In the genomic region with DNA sequence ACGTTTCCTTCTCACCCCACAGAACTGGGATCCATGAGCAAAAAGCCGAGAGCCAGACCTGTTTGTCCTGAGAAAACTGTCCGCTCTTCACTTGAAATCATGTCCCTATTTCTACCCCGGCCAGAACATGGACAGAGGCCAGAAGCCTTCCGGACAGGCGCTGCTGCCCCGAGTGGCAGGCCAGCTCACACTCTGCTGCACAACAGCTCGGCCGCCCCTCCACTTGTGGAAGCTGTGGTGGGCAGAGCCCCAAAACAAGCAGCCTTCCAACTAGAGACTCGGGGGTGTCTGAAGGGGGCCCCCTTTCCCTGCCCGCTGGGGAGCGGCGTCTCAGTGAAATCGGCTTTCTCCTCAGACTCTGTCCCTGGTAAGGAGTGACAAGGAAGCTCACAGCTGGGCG, we compare ENCODE assay signal across 17 cellular contexts. TPM values are rescaled to one million over a fixed set of nuclear protein-coding genes. Genes with fewer than 3 reads are reported as not detected.
DNase-seq lines count a peak whose midpoint lies in the region; ATAC-seq and TF ChIP-seq lines count a peak whose summit lies in the region.
"Had no signal": no experiment of that assay in that cellular context is flagged by ENCODE, and none has a peak within 500 bp of the region (broad histone marks: within the 10 kb centered on the region; RNA-seq: fewer than 3 reads in every experiment).

No MANE protein-coding gene starts in this region.

- no peaks in the 10 kb centered on the region for H3K9me3 Mint-ChIP-seq in CD4-positive, alpha-beta memory T cell
- H3K9me3 Mint-ChIP-seq in activated T-helper 1 cell treated with anti-CD3 and anti-CD28 coated beads, Interleukin-12 subunit alpha, Interleukin-12 subunit beta, Interleukin-2, Interleukin-4 antibody, amounts not matched to agents 30 ng/mL and 10 ng/mL and 1 ng/mL, durations not matched to agents 14 hours and 24 hours and 36 hours = no peaks in the 10 kb centered on the region

- ATAC-seq in GM21381 (IDR thresholded peaks at IDR 0.05; ENCODE audit: unreplicated experiment) = no peak

- CTCF ChIA-PET in CD4-positive, alpha-beta memory T cell (lab: Charles Lee; ENCODE audit: partially characterized antibody) = interaction anchor here (1.0 to 1.2 kb wide), 3 partner anchors 9 to 45 kb away, joined by 3 read pairs; no protein-coding TSS in a partner anchor

- H3K27ac Mint-ChIP-seq in CD4-positive, alpha-beta memory T cell = peak overlapping the region in 5 of 7 donors; percentile 17 to 85 (median 72)
- H3K27ac Mint-ChIP-seq in activated T-helper 1 cell treated with anti-CD3 and anti-CD28 coated beads, Interleukin-12 subunit alpha, Interleukin-12 subunit beta, Interleukin-2, Interleukin-4 antibody, amounts not matched to agents 30 ng/mL and 10 ng/mL and 1 ng/mL, durations not matched to agents 14 hours and 24 hours and 36 hours = peak overlapping the region; percentile 45

- 76 to 81% methylated on average over 3 to 15 of the region's 15 CpGs for WGBS in transverse colon (ENCODE audit: low coverage in 1 of 2), 2 donors

- in situ Hi-C loops in transverse colon (cut with MboI; ENCODE audit: low pct_ligation_motif_present in 1 of 4, low pct_unique_long_range_greater_than_20kb in 1 of 4, low sequenced_read_pairs in 3 of 4) = loop anchor here in 1 of 4 donors (10.0 to 25.0 kb wide), 2 partner anchors 161 to 289 kb away; partner anchors contain the start of gene CCDC86

- no peak for TF ChIP-seq CTCF in transverse colon (IDR thresholded peaks at IDR 0.05)

- peaks cover 59% of the 10 kb centered on the region for H3K36me3 ChIP-seq in CD4-positive, alpha-beta memory T cell (ENCODE audit: insufficient read depth, low read length)
- H3K36me3 ChIP-seq in transverse colon = no peaks in the 10 kb centered on the region
- H3K36me3 ChIP-seq: gastrocnemius medialis, HAP-1, SJCRH30 had no signal

- no peak overlapping the region for H3K4me3 Mint-ChIP-seq in CD4-positive, alpha-beta memory T cell
- H3K4me3 Mint-ChIP-seq in activated T-helper 1 cell treated with anti-CD3 and anti-CD28 coated beads, Interleukin-12 subunit alpha, Interleukin-12 subunit beta, Interleukin-2, Interleukin-4 antibody, amounts not matched to agents 30 ng/mL and 10 ng/mL and 1 ng/mL, durations not matched to agents 14 hours and 24 hours and 36 hours = no peak overlapping the region

- peaks cover 30% of the 10 kb centered on the region for H3K4me1 ChIP-seq in CD4-positive, alpha-beta memory T cell (ENCODE audit: insufficient read depth, low read length)
- peaks cover 4 to 14% (median 7%) of the 10 kb centered on the region in 4 donors for H3K4me1 ChIP-seq in transverse colon

- no peaks in the 10 kb centered on the region for H3K9me3 ChIP-seq in CD4-positive, alpha-beta memory T cell (ENCODE audit: control insufficient read depth in 1 of 2, low read length in 2 of 2)
- no peaks in the 10 kb centered on the region for H3K9me3 ChIP-seq in transverse colon
- H3K9me3 ChIP-seq: gastrocnemius medialis, HAP-1, SJCRH30 had no signal

- peak in 1 of 5 donors; percentile 10 for DNase-seq in CD4-positive, alpha-beta memory T cell
- no peak for DNase-seq in activated T-helper 1 cell treated with anti-CD3 and anti-CD28 coated beads, Interleukin-12 subunit alpha, Interleukin-12 subunit beta, Interleukin-2, Interleukin-4 antibody, amounts not matched to agents 30 ng/mL and 10 ng/mL and 1 ng/mL, durations not matched to agents 14 hours and 24 hours and 36 hours (ENCODE audit: low spot score)
- DNase-seq in globus pallidus (ENCODE audit: low spot score) (peak; percentile 35), pons (ENCODE audit: low spot score) (peak; percentile 14), NCI-H2196 treated with DMSO at 0.1 percent for 48 hours (lab: John Stamatoyannopoulos, UW; ENCODE audit: unreplicated experiment) (no peak), transverse colon (no peak), C1 segment of cervical spinal cord (lab: John Stamatoyannopoulos, UW) (no peak)
- DNase-seq: activated CD8-positive, alpha-beta memory T cell treated with anti-CD3 and anti-CD28 coated beads, Interleukin-2, amount 50 U/mL, for 4 hours; gastrocnemius medialis; NCI-H2081 treated with DMSO at 0.1 percent for 48 hours; SJCRH30; stimulated activated CD4-positive, alpha-beta T cell treated with anti-CD3 and anti-CD28 coated beads, Interleukin-4, amount 100 ng/mL, for 4 hours; stimulated activated naive CD4-positive, alpha-beta T cell had no signal

- H3K27me3 ChIP-seq in CD4-positive, alpha-beta memory T cell (ENCODE audit: insufficient read depth, low read length) = no peaks in the 10 kb centered on the region
- H3K27me3 ChIP-seq in transverse colon = no peaks in the 10 kb centered on the region
- H3K27me3 ChIP-seq: gastrocnemius medialis, SJCRH30 had no signal

- POLR2A ChIA-PET in CD4-positive, alpha-beta memory T cell (lab: Charles Lee; ENCODE audit: partially characterized antibody) = interaction anchor here (1.8 to 6.5 kb wide), 3 partner anchors 12 to 44 kb away, joined by 4 to 117 read pairs (median 73); no protein-coding TSS in a partner anchor

- H3K36me3 Mint-ChIP-seq in CD4-positive, alpha-beta memory T cell = peaks cover 53 to 68% of the 10 kb centered on the region in 2 donors
- peaks cover 57% of the 10 kb centered on the region for H3K36me3 Mint-ChIP-seq in activated T-helper 1 cell treated with anti-CD3 and anti-CD28 coated beads, Interleukin-12 subunit alpha, Interleukin-12 subunit beta, Interleukin-2, Interleukin-4 antibody, amounts not matched to agents 30 ng/mL and 10 ng/mL and 1 ng/mL, durations not matched to agents 14 hours and 24 hours and 36 hours (ENCODE audit: low read depth)

- H3K27ac ChIP-seq in CD4-positive, alpha-beta memory T cell (ENCODE audit: low read depth, low read length) = no peak overlapping the region
- no peak overlapping the region for H3K27ac ChIP-seq in transverse colon
- H3K27ac ChIP-seq: C4-2B, gastrocnemius medialis, SJCRH30 had no signal

- peaks cover 15 to 59% (median 28%) of the 10 kb centered on the region in 4 donors for H3K4me1 Mint-ChIP-seq in CD4-positive, alpha-beta memory T cell
- H3K4me1 Mint-ChIP-seq in activated T-helper 1 cell treated with anti-CD3 and anti-CD28 coated beads, Interleukin-12 subunit alpha, Interleukin-12 subunit beta, Interleukin-2, Interleukin-4 antibody, amounts not matched to agents 30 ng/mL and 10 ng/mL and 1 ng/mL, durations not matched to agents 14 hours and 24 hours and 36 hours (ENCODE audit: low read depth) = peaks cover 25% of the 10 kb centered on the region

- no peak for TF ChIP-seq EP300 in transverse colon (IDR thresholded peaks at IDR 0.05; ENCODE audit: low read depth)

- intact Hi-C loops in CD4-positive, alpha-beta memory T cell (cut with micrococcal nuclease) = no loop called here
- intact Hi-C loops in activated T-helper 1 cell treated with anti-CD3 and anti-CD28 coated beads, Interleukin-12 subunit alpha, Interleukin-12 subunit beta, Interleukin-2, Interleukin-4 antibody, amounts not matched to agents 30 ng/mL and 10 ng/mL and 1 ng/mL, durations not matched to agents 14 hours and 24 hours and 36 hours (cut with micrococcal nuclease) = no loop called here
- intact Hi-C loops in transverse colon (cut with DNase I; ENCODE audit: low total_unique reads) = loop anchor here (5.0 kb wide), 2 partner anchors 61 to 294 kb away; no protein-coding TSS in a partner anchor

- TF ChIP-seq POLR2A in transverse colon (IDR thresholded peaks at IDR 0.05) = no peak

- H3K4me3 ChIP-seq in CD4-positive, alpha-beta memory T cell (ENCODE audit: low read length in 2 of 2) = no peak overlapping the region
- H3K4me3 ChIP-seq in transverse colon = no peak overlapping the region
- H3K4me3 ChIP-seq: HAP-1, SJCRH30 had no signal

- no peaks in the 10 kb centered on the region for H3K27me3 Mint-ChIP-seq in CD4-positive, alpha-beta memory T cell
- no peaks in the 10 kb centered on the region for H3K27me3 Mint-ChIP-seq in activated T-helper 1 cell treated with anti-CD3 and anti-CD28 coated beads, Interleukin-12 subunit alpha, Interleukin-12 subunit beta, Interleukin-2, Interleukin-4 antibody, amounts not matched to agents 30 ng/mL and 10 ng/mL and 1 ng/mL, durations not matched to agents 14 hours and 24 hours and 36 hours (ENCODE audit: insufficient read depth)

RNA-seq across cellular contexts. Expression of gene CD5, which starts 24.0 kb away (rescaled TPM):
- 100 to 1,000 TPM; 283 to 289 TPM for total RNA-seq in CD4-positive, alpha-beta memory T cell
- 100 to 1,000 TPM; 170 to 323 TPM for polyA plus RNA-seq in CD4-positive, alpha-beta memory T cell
- 336 and 339 TPM in 2 replicates for total RNA-seq in activated T-helper 1 cell treated with anti-CD3 and anti-CD28 coated beads, Interleukin-12 subunit alpha, Interleukin-12 subunit beta, Interleukin-2, Interleukin-4 antibody, amounts not matched to agents 30 ng/mL and 10 ng/mL and 1 ng/mL, durations not matched to agents 14 hours and 24 hours and 36 hours
- 1 to 10 TPM in 3 of 4 donors, not detected in 1; 1.6 to 7.5 (median 3.7) TPM for total RNA-seq in transverse colon
- total RNA-seq: renal cortical epithelial cell had no signal

RNA-seq across cellular contexts. Expression of gene VPS37C, which starts 35.0 kb away (rescaled TPM):
- 1 to 10 TPM; 7.3 to 7.9 TPM for total RNA-seq in CD4-positive, alpha-beta memory T cell
- under 1 TPM; 0.25 to 0.93 TPM for polyA plus RNA-seq in CD4-positive, alpha-beta memory T cell
- 11.5 and 11.6 TPM in 2 replicates for total RNA-seq in activated T-helper 1 cell treated with anti-CD3 and anti-CD28 coated beads, Interleukin-12 subunit alpha, Interleukin-12 subunit beta, Interleukin-2, Interleukin-4 antibody, amounts not matched to agents 30 ng/mL and 10 ng/mL and 1 ng/mL, durations not matched to agents 14 hours and 24 hours and 36 hours
- 10 to 100 TPM in 3 of 4 donors, 1 to 10 TPM in 1; 8.6 to 23.3 (median 20.5) TPM for total RNA-seq in transverse colon

Comparison
In these comparisons a context has a peak if more than half of its experiments do, and no peak if none do; other contexts are left out.
1. DNase-seq: peak in globus pallidus (single experiment) and pons (single experiment); none in activated T-helper 1 cell treated with anti-CD3 and anti-CD28 coated beads, Interleukin-12 subunit alpha, Interleukin-12 subunit beta, Interleukin-2, Interleukin-4 antibody, amounts not matched to agents 30 ng/mL and 10 ng/mL and 1 ng/mL, durations not matched to agents 14 hours and 24 hours and 36 hours (single experiment), NCI-H2196 treated with DMSO at 0.1 percent for 48 hours (single experiment), transverse colon (single experiment) and C1 segment of cervical spinal cord (0 of 14).
2. RNA of gene CD5, which starts 24.0 kb away (total RNA-seq): 336 to 339 TPM in activated T-helper 1 cell treated with anti-CD3 and anti-CD28 coated beads, Interleukin-12 subunit alpha, Interleukin-12 subunit beta, Interleukin-2, Interleukin-4 antibody, amounts not matched to agents 30 ng/mL and 10 ng/mL and 1 ng/mL, durations not matched to agents 14 hours and 24 hours and 36 hours and 283 to 289 TPM in CD4-positive, alpha-beta memory T cell; 1.6 to 7.5 TPM in transverse colon; every median in the first group is over 10 times any median in the second.